28 cellular contexts compared by ENCODE assay signal in the genomic region with DNA sequence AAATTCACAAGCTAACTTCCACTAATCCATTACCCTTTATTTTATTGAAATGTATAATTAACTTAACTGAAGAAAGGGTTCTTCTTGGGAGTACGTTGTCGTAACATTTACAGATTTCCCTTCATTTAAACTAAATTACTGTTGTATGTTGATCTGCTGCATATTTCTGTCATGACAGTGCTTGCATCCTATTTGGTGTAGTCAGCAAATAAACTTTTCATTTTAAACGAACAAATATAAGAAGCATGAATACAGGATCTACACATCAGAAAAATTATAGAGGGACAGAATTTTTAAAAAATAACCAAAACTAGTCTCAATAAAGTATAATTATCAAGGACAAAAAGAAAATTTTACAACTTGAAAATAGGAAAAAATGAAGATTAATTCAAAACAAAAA.
"Had no signal": no experiment of that assay in that cellular context is flagged by ENCODE, and none has a peak within 500 bp of the region (broad histone marks: within the 10 kb centered on the region; RNA-seq: fewer than 3 reads in every experiment).

No MANE protein-coding gene starts in this region.

- H3K27ac Mint-ChIP-seq: dendritic cell treated with granulocyte-macrophage colony-stimulating factor and Interleukin-4, amounts not matched to agents 40 ng/mL and 50 ng/mL, for 4 days; effector memory CD8-positive, alpha-beta T cell; endodermal cell; immature natural killer cell; mesothelial cell of epicardium; naive B cell had no signal

- H3K9me3 Mint-ChIP-seq: effector memory CD8-positive, alpha-beta T cell had no signal

- H3K4me1 ChIP-seq: colonic mucosa, esophagus squamous epithelium, gastrocnemius medialis, heart right ventricle, left lung, lower lobe of right lung had no signal

- H3K27ac ChIP-seq: colonic mucosa, epithelial cell of prostate, esophagus squamous epithelium, gastrocnemius medialis, heart right ventricle, left lung, lower lobe of right lung had no signal

- H3K36me3 Mint-ChIP-seq: immature natural killer cell, mesothelial cell of epicardium, naive B cell had no signal

- H3K4me1 Mint-ChIP-seq: endodermal cell, immature natural killer cell, mesothelial cell of epicardium, naive B cell had no signal

- H3K27me3 Mint-ChIP-seq: dendritic cell treated with granulocyte-macrophage colony-stimulating factor and Interleukin-4, amounts not matched to agents 40 ng/mL and 50 ng/mL, for 4 days had no signal

- H3K27me3 ChIP-seq: colonic mucosa, esophagus squamous epithelium, gastrocnemius medialis, left lung had no signal

- DNase-seq: colonic mucosa; cortex of kidney; effector CD8-positive, alpha-beta T cell; effector memory CD8-positive, alpha-beta T cell; endodermal cell; erythroblast; esophagus squamous epithelium; foreskin fibroblast; foreskin melanocyte; gastrocnemius medialis; glutamatergic neuron; head of caudate nucleus; heart right ventricle; hypothalamus; immature natural killer cell; left cardiac atrium; left lung; left ventricle myocardium superior; lower lobe of right lung; mesenchymal stem cell; mucosa of descending colon; naive B cell had no signal

- H3K4me3 Mint-ChIP-seq: dendritic cell treated with granulocyte-macrophage colony-stimulating factor and Interleukin-4, amounts not matched to agents 40 ng/mL and 50 ng/mL, for 4 days; effector memory CD8-positive, alpha-beta T cell; endodermal cell; immature natural killer cell; mesothelial cell of epicardium; naive B cell had no signal

- H3K9me3 ChIP-seq: colonic mucosa, gastrocnemius medialis, lower lobe of right lung, mucosa of descending colon had no signal

- FAIRE-seq: endometrium, keratinocyte had no signal

- H3K36me3 ChIP-seq: colonic mucosa, esophagus squamous epithelium, gastrocnemius medialis, heart right ventricle, left lung, lower lobe of right lung had no signal

- ATAC-seq: effector memory CD8-positive, alpha-beta T cell; esophagus mucosa; gastrocnemius medialis; heart right ventricle; left cardiac atrium; left lung; left ventricle myocardium superior; lower lobe of right lung; mucosa of descending colon had no signal

- H3K4me3 ChIP-seq: colonic mucosa, esophagus squamous epithelium, gastrocnemius medialis, heart right ventricle, left lung, lower lobe of right lung, mucosa of descending colon had no signal
